In genomic region chr12:47894652-47895051, GRCh38 we compare ENCODE assay signal across 19 cellular contexts. TPM values are rescaled to one million over a fixed set of nuclear protein-coding genes. Genes with fewer than 3 reads are reported as not detected.
A peak's percentile ranks its signal among the peaks of the same experiment; 100 is the strongest.
DNase-seq lines count a peak whose midpoint lies in the region; ATAC-seq and TF ChIP-seq lines count a peak whose summit lies in the region.
"Had no signal": no experiment of that assay in that cellular context is flagged by ENCODE, and none has a peak within 500 bp of the region (broad histone marks: within the 10 kb centered on the region; RNA-seq: fewer than 3 reads in every experiment).

No MANE protein-coding gene starts in this region.

- H3K9me3 ChIP-seq in Peyer's patch: no peaks in the 10 kb centered on the region
- H3K9me3 ChIP-seq in gastroesophageal sphincter: no peaks in the 10 kb centered on the region
- H3K9me3 ChIP-seq: BE2C had no signal

- TF ChIP-seq POLR2A in Peyer's patch (IDR thresholded peaks at IDR 0.05) (no peak), gastroesophageal sphincter (IDR thresholded peaks at IDR 0.05) (no peak)

- no peak overlapping the region for H3K4me3 ChIP-seq in Peyer's patch
- H3K4me3 ChIP-seq in gastroesophageal sphincter: no peak overlapping the region
- H3K4me3 ChIP-seq: GM12878, GM23248 had no signal

- no peaks in the 10 kb centered on the region for H3K9me3 Mint-ChIP-seq in activated T-cell treated with anti-CD3 and anti-CD28 coated beads, Interleukin-2, amount 50 U/mL, for 72 hours
- no peaks in the 10 kb centered on the region for H3K9me3 Mint-ChIP-seq in activated T-cell treated with anti-CD3 and anti-CD28 coated beads, Interleukin-2, amount 50 U/mL, for 24 hours
- H3K9me3 Mint-ChIP-seq in stimulated activated memory B cell treated with anti-CD40 and anti-IgM and Interleukin-4, amounts not matched to agents 10 μg/mL and 1 μg/mL and 100 μg/mL, for 72 hours: no peaks in the 10 kb centered on the region
- H3K9me3 Mint-ChIP-seq: CD4-positive, alpha-beta memory T cell had no signal

- 78 to 81% methylated on average over 1 to 5 of the region's 6 CpGs for WGBS in gastroesophageal sphincter (ENCODE audit: low coverage in 1 of 2), 2 donors

- H3K36me3 Mint-ChIP-seq in activated T-cell treated with anti-CD3 and anti-CD28 coated beads, Interleukin-2, amount 50 U/mL, for 72 hours (ENCODE audit: insufficient read depth in 2 of 2): peaks cover 29 to 53% of the 10 kb centered on the region in 2 donors
- peaks cover 95% of the 10 kb centered on the region for H3K36me3 Mint-ChIP-seq in activated T-cell treated with anti-CD3 and anti-CD28 coated beads, Interleukin-2, amount 50 U/mL, for 24 hours (ENCODE audit: low read depth)
- peaks cover 42% of the 10 kb centered on the region for H3K36me3 Mint-ChIP-seq in stimulated activated memory B cell treated with anti-CD40 and anti-IgM and Interleukin-4, amounts not matched to agents 10 μg/mL and 1 μg/mL and 100 μg/mL, for 72 hours
- H3K36me3 Mint-ChIP-seq: CD4-positive, alpha-beta memory T cell had no signal

- TF ChIP-seq EP300 in gastroesophageal sphincter (IDR thresholded peaks at IDR 0.05): no peak

- DNase-seq in activated T-cell treated with anti-CD3 and anti-CD28 coated beads, Interleukin-2, amount 50 U/mL, for 72 hours: no peak
- DNase-seq in activated T-cell treated with anti-CD3 and anti-CD28 coated beads, Interleukin-2, amount 50 U/mL, for 24 hours: no peak
- DNase-seq in Peyer's patch: peak in 2 of 3 donors; percentile 59 to 63
- peak; percentile 60 to 77 for DNase-seq in left colon
- no peak for DNase-seq in G401 (ENCODE audit: low spot score)
- DNase-seq: BE2C; CD4-positive, alpha-beta memory T cell; DMS153; GM23248; NCI-H1694 treated with DMSO at 0.1 percent for 48 hours; NCI-H2107; NCI-H510A treated with DMSO at 0.1 percent for 48 hours; NCI-H82; PC-3 had no signal

- no peaks in the 10 kb centered on the region for H3K27me3 Mint-ChIP-seq in activated T-cell treated with anti-CD3 and anti-CD28 coated beads, Interleukin-2, amount 50 U/mL, for 72 hours (ENCODE audit: low read depth)
- H3K27me3 Mint-ChIP-seq in activated T-cell treated with anti-CD3 and anti-CD28 coated beads, Interleukin-2, amount 50 U/mL, for 24 hours: no peaks in the 10 kb centered on the region
- peaks cover 48% of the 10 kb centered on the region for H3K27me3 Mint-ChIP-seq in stimulated activated memory B cell treated with anti-CD40 and anti-IgM and Interleukin-4, amounts not matched to agents 10 μg/mL and 1 μg/mL and 100 μg/mL, for 72 hours

- H3K36me3 ChIP-seq in Peyer's patch (peaks cover 0 to 9% (median 0%) of the 10 kb centered on the region in 3 donors), gastroesophageal sphincter (no peaks in the 10 kb centered on the region)
- H3K36me3 ChIP-seq: BE2C had no signal

- H3K27ac ChIP-seq in Peyer's patch (peak overlapping the region in 2 of 4 donors; percentile 29 to 79), gastroesophageal sphincter (no peak overlapping the region)
- H3K27ac ChIP-seq: GM23248 had no signal

- peaks cover 91% of the 10 kb centered on the region for H3K4me1 Mint-ChIP-seq in activated T-cell treated with anti-CD3 and anti-CD28 coated beads, Interleukin-2, amount 50 U/mL, for 72 hours (ENCODE audit: low read depth)
- H3K4me1 Mint-ChIP-seq in activated T-cell treated with anti-CD3 and anti-CD28 coated beads, Interleukin-2, amount 50 U/mL, for 24 hours (ENCODE audit: low read depth): peaks cover 71% of the 10 kb centered on the region
- H3K4me1 Mint-ChIP-seq in stimulated activated memory B cell treated with anti-CD40 and anti-IgM and Interleukin-4, amounts not matched to agents 10 μg/mL and 1 μg/mL and 100 μg/mL, for 72 hours: peaks cover 22% of the 10 kb centered on the region

- H3K4me3 Mint-ChIP-seq in activated T-cell treated with anti-CD3 and anti-CD28 coated beads, Interleukin-2, amount 50 U/mL, for 72 hours: peak overlapping the region; percentile 49 to 51
- no peak overlapping the region for H3K4me3 Mint-ChIP-seq in activated T-cell treated with anti-CD3 and anti-CD28 coated beads, Interleukin-2, amount 50 U/mL, for 24 hours
- no peak overlapping the region for H3K4me3 Mint-ChIP-seq in stimulated activated memory B cell treated with anti-CD40 and anti-IgM and Interleukin-4, amounts not matched to agents 10 μg/mL and 1 μg/mL and 100 μg/mL, for 72 hours
- H3K4me3 Mint-ChIP-seq: CD4-positive, alpha-beta memory T cell had no signal

- H3K27ac Mint-ChIP-seq in activated T-cell treated with anti-CD3 and anti-CD28 coated beads, Interleukin-2, amount 50 U/mL, for 72 hours: peak overlapping the region; percentile 67
- no peak overlapping the region for H3K27ac Mint-ChIP-seq in activated T-cell treated with anti-CD3 and anti-CD28 coated beads, Interleukin-2, amount 50 U/mL, for 24 hours
- H3K27ac Mint-ChIP-seq in stimulated activated memory B cell treated with anti-CD40 and anti-IgM and Interleukin-4, amounts not matched to agents 10 μg/mL and 1 μg/mL and 100 μg/mL, for 72 hours: peak overlapping the region; percentile 7
- H3K27ac Mint-ChIP-seq: CD4-positive, alpha-beta memory T cell had no signal

- no peaks in the 10 kb centered on the region for H3K27me3 ChIP-seq in Peyer's patch
- H3K27me3 ChIP-seq in gastroesophageal sphincter: peaks cover 44% of the 10 kb centered on the region
- H3K27me3 ChIP-seq: BE2C had no signal

- in situ Hi-C loops in G401 (cut with HindIII; ENCODE audit: low sequenced_read_pairs): no loop called here

- H3K4me1 ChIP-seq in Peyer's patch: peaks cover 0 to 67% (median 3%) of the 10 kb centered on the region in 4 donors
- H3K4me1 ChIP-seq in gastroesophageal sphincter: no peaks in the 10 kb centered on the region
- H3K4me1 ChIP-seq: BE2C had no signal

- no peak for ATAC-seq in activated T-cell treated with anti-CD3 and anti-CD28 coated beads, Interleukin-2, amount 50 U/mL, for 72 hours (replicated peaks in 1 of 2)
- peak; percentile 75 for ATAC-seq in left colon
- ATAC-seq in stimulated activated memory B cell treated with anti-CD40 and anti-IgM and Interleukin-4, amounts not matched to agents 10 μg/mL and 1 μg/mL and 100 μg/mL, for 72 hours: no peak
- ATAC-seq in gastroesophageal sphincter: no peak
- no peak for ATAC-seq in GM21447 (IDR thresholded peaks at IDR 0.05; ENCODE audit: unreplicated experiment)
- ATAC-seq: HCT116, PC-3 had no signal

- intact Hi-C loops in left colon (cut with DNase I, micrococcal nuclease): no loop called here

- TF ChIP-seq CTCF in Peyer's patch (IDR thresholded peaks at IDR 0.05) (peak in 1 of 6 experiments; percentile 5), gastroesophageal sphincter (IDR thresholded peaks at IDR 0.05) (no peak)

RNA-seq across cellular contexts. Expression of gene VDR, which starts 10.1 kb away (rescaled TPM):
- total RNA-seq in activated T-cell treated with anti-CD3 and anti-CD28 coated beads, Interleukin-2, amount 50 U/mL, for 72 hours: 100 to 1,000 TPM; 217 to 224 TPM
- total RNA-seq in Peyer's patch (100 to 1,000 TPM in 3 of 4 donors, 10 to 100 TPM in 1; 75.1 to 193 (median 156) TPM), left colon (100 to 1,000 TPM; 143 to 154 TPM), gastroesophageal sphincter (1 to 10 TPM; 1.2 to 5.5 (median 1.6) TPM)
- total RNA-seq in G401 (2014; rRNA removed; shearing (Covaris generic)): 0.06 and 0.07 TPM in 2 replicates

Comparison
In these comparisons a context has a peak if more than half of its experiments do, and no peak if none do; other contexts are left out.
1. H3K4me3 Mint-ChIP-seq: peak in activated T-cell treated with anti-CD3 and anti-CD28 coated beads, Interleukin-2, amount 50 U/mL, for 72 hours (2 of 2); none in activated T-cell treated with anti-CD3 and anti-CD28 coated beads, Interleukin-2, amount 50 U/mL, for 24 hours (single experiment) and stimulated activated memory B cell treated with anti-CD40 and anti-IgM and Interleukin-4, amounts not matched to agents 10 μg/mL and 1 μg/mL and 100 μg/mL, for 72 hours (single experiment).
2. DNase-seq: peak in Peyer's patch (2 of 3) and left colon (2 of 2); none in activated T-cell treated with anti-CD3 and anti-CD28 coated beads, Interleukin-2, amount 50 U/mL, for 72 hours (0 of 2), activated T-cell treated with anti-CD3 and anti-CD28 coated beads, Interleukin-2, amount 50 U/mL, for 24 hours (single experiment) and G401 (single experiment).
3. RNA of gene VDR, which starts 10.1 kb away (total RNA-seq): 217 to 224 TPM in activated T-cell treated with anti-CD3 and anti-CD28 coated beads, Interleukin-2, amount 50 U/mL, for 72 hours, 75.1 to 193 TPM in Peyer's patch and 143 to 154 TPM in left colon; 1.2 to 5.5 TPM in gastroesophageal sphincter and 0.06 to 0.07 TPM in G401; every median in the first group is over 10 times any median in the second.